ENCODE assay signal across 26 cellular contexts in genomic region chr6:21847712-21848111, GRCh38.
A peak's percentile ranks its signal among the peaks of the same experiment; 100 is the strongest.
DNase-seq lines count a peak whose midpoint lies in the region; ATAC-seq and TF ChIP-seq lines count a peak whose summit lies in the region.
"Had no signal": no experiment of that assay in that cellular context is flagged by ENCODE, and none has a peak within 500 bp of the region (broad histone marks: within the 10 kb centered on the region; RNA-seq: fewer than 3 reads in every experiment).

No MANE protein-coding gene starts in this region.

- no peaks in the 10 kb centered on the region for H3K27me3 Mint-ChIP-seq in CD4-positive, alpha-beta T cell
- H3K27me3 Mint-ChIP-seq in brain, result no peaks in the 10 kb centered on the region
- H3K27me3 Mint-ChIP-seq: effector memory CD8-positive, alpha-beta T cell had no signal

- peak overlapping the region; percentile 37 for H3K27ac Mint-ChIP-seq in CD4-positive, alpha-beta T cell
- H3K27ac Mint-ChIP-seq in brain, result peak overlapping the region; percentile 63 to 97 (median 91)
- H3K27ac Mint-ChIP-seq: activated CD4-positive, alpha-beta memory T cell treated with anti-CD3 and anti-CD28 coated beads for 36 hours; activated naive CD8-positive, alpha-beta T cell; effector memory CD8-positive, alpha-beta T cell; stimulated activated naive B cell treated with anti-CD40 and anti-IgM and Interleukin-4, amounts not matched to agents 10 μg/mL and 1 μg/mL and 100 μg/mL, for 72 hours; T-cell had no signal

- ATAC-seq in CD4-positive, alpha-beta T cell (ENCODE audit: poor library complexity), result no peak
- ATAC-seq in HG02678 (IDR thresholded peaks at IDR 0.05; ENCODE audit: unreplicated experiment), result no peak
- ATAC-seq: effector memory CD8-positive, alpha-beta T cell; esophagus mucosa; foreskin keratinocyte had no signal

- H3K4me1 Mint-ChIP-seq in CD4-positive, alpha-beta T cell (ENCODE audit: low read depth), result peaks cover 19% of the 10 kb centered on the region
- H3K4me1 Mint-ChIP-seq in brain, result peaks cover 67% of the 10 kb centered on the region

- intact Hi-C loops in CD4-positive, alpha-beta T cell (cut with DNase I, micrococcal nuclease), result no loop called here

- CTCF ChIA-PET in CD4-positive, alpha-beta T cell (lab: Charles Lee), result no interaction called here

- no peak overlapping the region for H3K27ac ChIP-seq in CD4-positive, alpha-beta T cell (ENCODE audit: low read depth, low read length)
- no peak overlapping the region for H3K27ac ChIP-seq in parathyroid adenoma
- H3K27ac ChIP-seq: coronary artery, foreskin keratinocyte, KMS-11, prostate gland, uterus had no signal

- no peaks in the 10 kb centered on the region for H3K36me3 Mint-ChIP-seq in CD4-positive, alpha-beta T cell (ENCODE audit: low read depth)
- peaks cover 31% of the 10 kb centered on the region for H3K36me3 Mint-ChIP-seq in brain
- H3K36me3 Mint-ChIP-seq: activated CD4-positive, alpha-beta memory T cell treated with anti-CD3 and anti-CD28 coated beads for 36 hours; activated naive CD8-positive, alpha-beta T cell; stimulated activated naive B cell treated with anti-CD40 and anti-IgM and Interleukin-4, amounts not matched to agents 10 μg/mL and 1 μg/mL and 100 μg/mL, for 72 hours; T-cell had no signal

- H3K9ac ChIP-seq in parathyroid adenoma, result no peak overlapping the region
- H3K9ac ChIP-seq: KMS-11 had no signal

- H3K4me1 ChIP-seq in parathyroid adenoma, result peaks cover 23% of the 10 kb centered on the region
- H3K4me1 ChIP-seq: foreskin keratinocyte, prostate gland, uterus had no signal

- H3K4me3 Mint-ChIP-seq in CD4-positive, alpha-beta T cell, result no peak overlapping the region
- peak overlapping the region in 2 of 5 experiments; percentile 74 to 82 for H3K4me3 Mint-ChIP-seq in brain
- H3K4me3 Mint-ChIP-seq: activated CD4-positive, alpha-beta memory T cell treated with anti-CD3 and anti-CD28 coated beads for 36 hours; effector memory CD8-positive, alpha-beta T cell; stimulated activated naive B cell treated with anti-CD40 and anti-IgM and Interleukin-4, amounts not matched to agents 10 μg/mL and 1 μg/mL and 100 μg/mL, for 72 hours had no signal

- no peaks in the 10 kb centered on the region for H3K79me2 ChIP-seq in parathyroid adenoma

- H3K4me3 ChIP-seq in parathyroid adenoma (ENCODE audit: low read depth, low read length), result no peak overlapping the region
- H3K4me3 ChIP-seq: coronary artery, HAP-1, prostate gland, uterus had no signal

- POLR2A ChIA-PET in CD4-positive, alpha-beta T cell (lab: Charles Lee), result no interaction called here

- H3K9me3 Mint-ChIP-seq in CD4-positive, alpha-beta T cell, result no peaks in the 10 kb centered on the region
- H3K9me3 Mint-ChIP-seq in brain, result peaks cover 5 to 18% (median 9%) of the 10 kb centered on the region in 5 experiments
- H3K9me3 Mint-ChIP-seq: activated CD4-positive, alpha-beta memory T cell treated with anti-CD3 and anti-CD28 coated beads for 36 hours; effector memory CD8-positive, alpha-beta T cell had no signal

- peak overlapping the region; percentile 2 for H2AFZ ChIP-seq in parathyroid adenoma

- TF ChIP-seq CTCF in CD4-positive, alpha-beta T cell (IDR thresholded peaks at IDR 0.05), result no peak
- TF ChIP-seq CTCF in brain (conservative IDR thresholded peaks at IDR 0.05), result no peak
- no peak for TF ChIP-seq CTCF in parathyroid adenoma (IDR thresholded peaks at IDR 0.05)

- DNase-seq in NCI-H510A treated with DMSO at 0.1 percent for 48 hours (lab: John Stamatoyannopoulos, UW) (peak; percentile 86), NCI-H510A (lab: John Stamatoyannopoulos, UW) (no peak), NCI-H2081 (lab: John Stamatoyannopoulos, UW) (no peak)
- no peak for DNase-seq in CD4-positive, alpha-beta T cell
- no peak for DNase-seq in stimulated activated naive CD4-positive, alpha-beta T cell (lab: John Stamatoyannopoulos, UW)
- DNase-seq: activated CD4-positive, alpha-beta memory T cell treated with anti-CD3 and anti-CD28 coated beads for 36 hours; aorta; effector memory CD8-positive, alpha-beta T cell; foreskin keratinocyte; GF-D8; mammary epithelial cell; NCI-H1694; RPMI8226; stimulated activated CD4-positive, alpha-beta T cell treated with anti-CD3 and anti-CD28 coated beads, Interleukin-15, amount 100 ng/mL, for 24 hours; stimulated activated naive B cell treated with anti-CD40 and anti-IgM and Interleukin-4, amounts not matched to agents 10 μg/mL and 1 μg/mL and 100 μg/mL, for 72 hours; T-cell; uterus had no signal

- no peaks in the 10 kb centered on the region for H3K36me3 ChIP-seq in parathyroid adenoma (ENCODE audit: control insufficient read depth, insufficient read depth, low read length)
- H3K36me3 ChIP-seq: HAP-1, prostate gland, uterus had no signal

- no peak overlapping the region for H3K4me2 ChIP-seq in parathyroid adenoma (ENCODE audit: low read length)
- H3K4me2 ChIP-seq: KMS-11 had no signal

- no peaks in the 10 kb centered on the region for H3K9me3 ChIP-seq in CD4-positive, alpha-beta T cell (ENCODE audit: control insufficient read depth, low read length)
- no peaks in the 10 kb centered on the region for H3K9me3 ChIP-seq in parathyroid adenoma (ENCODE audit: control insufficient read depth, low read length)
- H3K9me3 ChIP-seq: HAP-1, prostate gland, uterus had no signal

- H3K27me3 ChIP-seq in CD4-positive, alpha-beta T cell (ENCODE audit: control insufficient read depth, insufficient read depth, low read length), result no peaks in the 10 kb centered on the region
- no peaks in the 10 kb centered on the region for H3K27me3 ChIP-seq in parathyroid adenoma (ENCODE audit: control insufficient read depth, insufficient read depth, low read length)
- H3K27me3 ChIP-seq: foreskin keratinocyte, uterus had no signal
